ENCODE assay signal across 1 cellular context in the genomic region with DNA sequence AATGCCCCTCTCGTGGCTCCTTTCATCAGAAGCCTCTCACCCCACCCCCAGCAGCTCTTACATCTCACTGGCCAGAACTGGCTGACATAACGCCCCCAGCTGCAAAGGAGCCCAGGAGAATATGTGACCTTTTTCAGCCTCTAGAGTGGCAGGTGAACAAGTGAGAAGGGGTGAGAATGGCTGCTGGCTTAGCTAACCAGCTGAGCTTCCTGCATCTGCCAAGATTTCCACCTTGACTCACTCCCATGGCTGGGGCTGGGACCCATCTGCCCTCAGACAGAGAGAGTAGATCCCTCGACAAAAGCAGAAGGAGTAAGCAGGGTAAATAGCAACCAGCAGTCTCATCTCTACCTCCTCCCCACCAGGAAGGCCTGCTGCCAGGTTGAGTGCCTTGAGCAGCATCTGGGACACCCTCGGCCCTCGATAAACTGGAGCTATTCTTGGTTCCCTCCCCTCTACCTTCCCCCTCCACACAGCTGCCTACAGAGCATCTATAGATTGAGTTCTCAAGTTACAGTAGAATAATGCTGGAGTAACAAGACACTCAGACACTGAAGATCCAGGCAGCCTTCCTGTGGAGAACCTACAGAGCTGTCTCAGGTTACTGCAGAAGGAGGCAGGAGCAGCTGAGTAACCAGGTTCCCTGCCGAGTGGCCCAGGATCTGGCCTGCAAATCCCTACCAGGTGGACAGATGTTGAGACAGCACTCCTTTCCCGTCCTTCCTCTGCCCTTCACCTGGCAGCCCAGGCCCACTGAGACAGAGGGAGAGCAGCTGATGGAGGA.
A peak's percentile ranks its signal among the peaks of the same experiment; 100 is the strongest.
TF ChIP-seq lines count a peak whose summit lies in the region.

No MANE protein-coding gene starts in this region.

TF ChIP-seq in WTC11, 78 proteins besides CTCF, POLR2A, EP300 and RAD21 (continued from another document and continues in another):
- TF ChIP-seq, protein P1, sequence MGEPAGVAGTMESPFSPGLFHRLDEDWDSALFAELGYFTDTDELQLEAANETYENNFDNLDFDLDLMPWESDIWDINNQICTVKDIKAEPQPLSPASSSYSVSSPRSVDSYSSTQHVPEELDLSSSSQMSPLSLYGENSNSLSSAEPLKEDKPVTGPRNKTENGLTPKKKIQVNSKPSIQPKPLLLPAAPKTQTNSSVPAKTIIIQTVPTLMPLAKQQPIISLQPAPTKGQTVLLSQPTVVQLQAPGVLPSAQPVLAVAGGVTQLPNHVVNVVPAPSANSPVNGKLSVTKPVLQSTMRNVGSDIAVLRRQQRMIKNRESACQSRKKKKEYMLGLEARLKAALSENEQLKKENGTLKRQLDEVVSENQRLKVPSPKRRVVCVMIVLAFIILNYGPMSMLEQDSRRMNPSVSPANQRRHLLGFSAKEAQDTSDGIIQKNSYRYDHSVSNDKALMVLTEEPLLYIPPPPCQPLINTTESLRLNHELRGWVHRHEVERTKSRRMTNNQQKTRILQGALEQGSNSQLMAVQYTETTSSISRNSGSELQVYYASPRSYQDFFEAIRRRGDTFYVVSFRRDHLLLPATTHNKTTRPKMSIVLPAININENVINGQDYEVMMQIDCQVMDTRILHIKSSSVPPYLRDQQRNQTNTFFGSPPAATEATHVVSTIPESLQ (CRISPR knock-in tag; IDR thresholded peaks at IDR 0.05): no peak
- TF ChIP-seq, protein P2, sequence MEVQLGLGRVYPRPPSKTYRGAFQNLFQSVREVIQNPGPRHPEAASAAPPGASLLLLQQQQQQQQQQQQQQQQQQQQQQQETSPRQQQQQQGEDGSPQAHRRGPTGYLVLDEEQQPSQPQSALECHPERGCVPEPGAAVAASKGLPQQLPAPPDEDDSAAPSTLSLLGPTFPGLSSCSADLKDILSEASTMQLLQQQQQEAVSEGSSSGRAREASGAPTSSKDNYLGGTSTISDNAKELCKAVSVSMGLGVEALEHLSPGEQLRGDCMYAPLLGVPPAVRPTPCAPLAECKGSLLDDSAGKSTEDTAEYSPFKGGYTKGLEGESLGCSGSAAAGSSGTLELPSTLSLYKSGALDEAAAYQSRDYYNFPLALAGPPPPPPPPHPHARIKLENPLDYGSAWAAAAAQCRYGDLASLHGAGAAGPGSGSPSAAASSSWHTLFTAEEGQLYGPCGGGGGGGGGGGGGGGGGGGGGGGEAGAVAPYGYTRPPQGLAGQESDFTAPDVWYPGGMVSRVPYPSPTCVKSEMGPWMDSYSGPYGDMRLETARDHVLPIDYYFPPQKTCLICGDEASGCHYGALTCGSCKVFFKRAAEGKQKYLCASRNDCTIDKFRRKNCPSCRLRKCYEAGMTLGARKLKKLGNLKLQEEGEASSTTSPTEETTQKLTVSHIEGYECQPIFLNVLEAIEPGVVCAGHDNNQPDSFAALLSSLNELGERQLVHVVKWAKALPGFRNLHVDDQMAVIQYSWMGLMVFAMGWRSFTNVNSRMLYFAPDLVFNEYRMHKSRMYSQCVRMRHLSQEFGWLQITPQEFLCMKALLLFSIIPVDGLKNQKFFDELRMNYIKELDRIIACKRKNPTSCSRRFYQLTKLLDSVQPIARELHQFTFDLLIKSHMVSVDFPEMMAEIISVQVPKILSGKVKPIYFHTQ (CRISPR knock-in tag; IDR thresholded peaks at IDR 0.05): no peak
- TF ChIP-seq FOXJ3 (CRISPR knock-in tag; IDR thresholded peaks at IDR 0.05; ENCODE audit: borderline replicate concordance): no peak
- TF ChIP-seq, protein P3, sequence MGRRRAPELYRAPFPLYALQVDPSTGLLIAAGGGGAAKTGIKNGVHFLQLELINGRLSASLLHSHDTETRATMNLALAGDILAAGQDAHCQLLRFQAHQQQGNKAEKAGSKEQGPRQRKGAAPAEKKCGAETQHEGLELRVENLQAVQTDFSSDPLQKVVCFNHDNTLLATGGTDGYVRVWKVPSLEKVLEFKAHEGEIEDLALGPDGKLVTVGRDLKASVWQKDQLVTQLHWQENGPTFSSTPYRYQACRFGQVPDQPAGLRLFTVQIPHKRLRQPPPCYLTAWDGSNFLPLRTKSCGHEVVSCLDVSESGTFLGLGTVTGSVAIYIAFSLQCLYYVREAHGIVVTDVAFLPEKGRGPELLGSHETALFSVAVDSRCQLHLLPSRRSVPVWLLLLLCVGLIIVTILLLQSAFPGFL (CRISPR knock-in tag; IDR thresholded peaks at IDR 0.05; ENCODE audit: borderline replicate concordance): no peak
- no peak for TF ChIP-seq ZNF232 (CRISPR knock-in tag; IDR thresholded peaks at IDR 0.05)
- TF ChIP-seq ELF4 (CRISPR knock-in tag; IDR thresholded peaks at IDR 0.05; ENCODE audit: low read depth): no peak
- no peak for TF ChIP-seq NR3C1 (CRISPR knock-in tag; conservative IDR thresholded peaks at IDR 0.05; ENCODE audit: low read depth)
- no peak; the same call in 1 of the 2 replicates for TF ChIP-seq FOXK1 (CRISPR knock-in tag; IDR thresholded peaks at IDR 0.05)
- TF ChIP-seq, protein P4, sequence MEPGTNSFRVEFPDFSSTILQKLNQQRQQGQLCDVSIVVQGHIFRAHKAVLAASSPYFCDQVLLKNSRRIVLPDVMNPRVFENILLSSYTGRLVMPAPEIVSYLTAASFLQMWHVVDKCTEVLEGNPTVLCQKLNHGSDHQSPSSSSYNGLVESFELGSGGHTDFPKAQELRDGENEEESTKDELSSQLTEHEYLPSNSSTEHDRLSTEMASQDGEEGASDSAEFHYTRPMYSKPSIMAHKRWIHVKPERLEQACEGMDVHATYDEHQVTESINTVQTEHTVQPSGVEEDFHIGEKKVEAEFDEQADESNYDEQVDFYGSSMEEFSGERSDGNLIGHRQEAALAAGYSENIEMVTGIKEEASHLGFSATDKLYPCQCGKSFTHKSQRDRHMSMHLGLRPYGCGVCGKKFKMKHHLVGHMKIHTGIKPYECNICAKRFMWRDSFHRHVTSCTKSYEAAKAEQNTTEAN (CRISPR knock-in tag; IDR thresholded peaks at IDR 0.05): no peak; the same call in 1 of the 2 replicates
- TF ChIP-seq, protein P5, sequence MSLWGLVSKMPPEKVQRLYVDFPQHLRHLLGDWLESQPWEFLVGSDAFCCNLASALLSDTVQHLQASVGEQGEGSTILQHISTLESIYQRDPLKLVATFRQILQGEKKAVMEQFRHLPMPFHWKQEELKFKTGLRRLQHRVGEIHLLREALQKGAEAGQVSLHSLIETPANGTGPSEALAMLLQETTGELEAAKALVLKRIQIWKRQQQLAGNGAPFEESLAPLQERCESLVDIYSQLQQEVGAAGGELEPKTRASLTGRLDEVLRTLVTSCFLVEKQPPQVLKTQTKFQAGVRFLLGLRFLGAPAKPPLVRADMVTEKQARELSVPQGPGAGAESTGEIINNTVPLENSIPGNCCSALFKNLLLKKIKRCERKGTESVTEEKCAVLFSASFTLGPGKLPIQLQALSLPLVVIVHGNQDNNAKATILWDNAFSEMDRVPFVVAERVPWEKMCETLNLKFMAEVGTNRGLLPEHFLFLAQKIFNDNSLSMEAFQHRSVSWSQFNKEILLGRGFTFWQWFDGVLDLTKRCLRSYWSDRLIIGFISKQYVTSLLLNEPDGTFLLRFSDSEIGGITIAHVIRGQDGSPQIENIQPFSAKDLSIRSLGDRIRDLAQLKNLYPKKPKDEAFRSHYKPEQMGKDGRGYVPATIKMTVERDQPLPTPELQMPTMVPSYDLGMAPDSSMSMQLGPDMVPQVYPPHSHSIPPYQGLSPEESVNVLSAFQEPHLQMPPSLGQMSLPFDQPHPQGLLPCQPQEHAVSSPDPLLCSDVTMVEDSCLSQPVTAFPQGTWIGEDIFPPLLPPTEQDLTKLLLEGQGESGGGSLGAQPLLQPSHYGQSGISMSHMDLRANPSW (CRISPR knock-in tag; conservative IDR thresholded peaks at IDR 0.05; ENCODE audit: low read depth): no peak
- TF ChIP-seq, protein P6, sequence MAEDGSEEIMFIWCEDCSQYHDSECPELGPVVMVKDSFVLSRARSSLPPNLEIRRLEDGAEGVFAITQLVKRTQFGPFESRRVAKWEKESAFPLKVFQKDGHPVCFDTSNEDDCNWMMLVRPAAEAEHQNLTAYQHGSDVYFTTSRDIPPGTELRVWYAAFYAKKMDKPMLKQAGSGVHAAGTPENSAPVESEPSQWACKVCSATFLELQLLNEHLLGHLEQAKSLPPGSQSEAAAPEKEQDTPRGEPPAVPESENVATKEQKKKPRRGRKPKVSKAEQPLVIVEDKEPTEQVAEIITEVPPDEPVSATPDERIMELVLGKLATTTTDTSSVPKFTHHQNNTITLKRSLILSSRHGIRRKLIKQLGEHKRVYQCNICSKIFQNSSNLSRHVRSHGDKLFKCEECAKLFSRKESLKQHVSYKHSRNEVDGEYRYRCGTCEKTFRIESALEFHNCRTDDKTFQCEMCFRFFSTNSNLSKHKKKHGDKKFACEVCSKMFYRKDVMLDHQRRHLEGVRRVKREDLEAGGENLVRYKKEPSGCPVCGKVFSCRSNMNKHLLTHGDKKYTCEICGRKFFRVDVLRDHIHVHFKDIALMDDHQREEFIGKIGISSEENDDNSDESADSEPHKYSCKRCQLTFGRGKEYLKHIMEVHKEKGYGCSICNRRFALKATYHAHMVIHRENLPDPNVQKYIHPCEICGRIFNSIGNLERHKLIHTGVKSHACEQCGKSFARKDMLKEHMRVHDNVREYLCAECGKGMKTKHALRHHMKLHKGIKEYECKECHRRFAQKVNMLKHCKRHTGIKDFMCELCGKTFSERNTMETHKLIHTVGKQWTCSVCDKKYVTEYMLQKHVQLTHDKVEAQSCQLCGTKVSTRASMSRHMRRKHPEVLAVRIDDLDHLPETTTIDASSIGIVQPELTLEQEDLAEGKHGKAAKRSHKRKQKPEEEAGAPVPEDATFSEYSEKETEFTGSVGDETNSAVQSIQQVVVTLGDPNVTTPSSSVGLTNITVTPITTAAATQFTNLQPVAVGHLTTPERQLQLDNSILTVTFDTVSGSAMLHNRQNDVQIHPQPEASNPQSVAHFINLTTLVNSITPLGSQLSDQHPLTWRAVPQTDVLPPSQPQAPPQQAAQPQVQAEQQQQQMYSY (CRISPR knock-in tag; IDR thresholded peaks at IDR 0.05): no peak
- TF ChIP-seq ZNF317 (CRISPR knock-in tag; IDR thresholded peaks at IDR 0.05; ENCODE audit: borderline replicate concordance, low read depth): no peak
- TF ChIP-seq GABPB1 (CRISPR knock-in tag; IDR thresholded peaks at IDR 0.05): no peak
- TF ChIP-seq ZNF671 (CRISPR knock-in tag; IDR thresholded peaks at IDR 0.05): no peak
- TF ChIP-seq, protein P7, sequence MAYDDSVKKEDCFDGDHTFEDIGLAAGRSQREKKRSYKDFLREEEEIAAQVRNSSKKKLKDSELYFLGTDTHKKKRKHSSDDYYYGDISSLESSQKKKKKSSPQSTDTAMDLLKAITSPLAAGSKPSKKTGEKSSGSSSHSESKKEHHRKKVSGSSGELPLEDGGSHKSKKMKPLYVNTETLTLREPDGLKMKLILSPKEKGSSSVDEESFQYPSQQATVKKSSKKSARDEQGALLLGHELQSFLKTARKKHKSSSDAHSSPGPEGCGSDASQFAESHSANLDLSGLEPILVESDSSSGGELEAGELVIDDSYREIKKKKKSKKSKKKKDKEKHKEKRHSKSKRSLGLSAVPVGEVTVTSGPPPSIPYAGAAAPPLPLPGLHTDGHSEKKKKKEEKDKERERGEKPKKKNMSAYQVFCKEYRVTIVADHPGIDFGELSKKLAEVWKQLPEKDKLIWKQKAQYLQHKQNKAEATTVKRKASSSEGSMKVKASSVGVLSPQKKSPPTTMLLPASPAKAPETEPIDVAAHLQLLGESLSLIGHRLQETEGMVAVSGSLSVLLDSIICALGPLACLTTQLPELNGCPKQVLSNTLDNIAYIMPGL (CRISPR knock-in tag; IDR thresholded peaks at IDR 0.05): no peak
- no peak for TF ChIP-seq SMAD4 (CRISPR knock-in tag; IDR thresholded peaks at IDR 0.05)
- TF ChIP-seq, protein P8, sequence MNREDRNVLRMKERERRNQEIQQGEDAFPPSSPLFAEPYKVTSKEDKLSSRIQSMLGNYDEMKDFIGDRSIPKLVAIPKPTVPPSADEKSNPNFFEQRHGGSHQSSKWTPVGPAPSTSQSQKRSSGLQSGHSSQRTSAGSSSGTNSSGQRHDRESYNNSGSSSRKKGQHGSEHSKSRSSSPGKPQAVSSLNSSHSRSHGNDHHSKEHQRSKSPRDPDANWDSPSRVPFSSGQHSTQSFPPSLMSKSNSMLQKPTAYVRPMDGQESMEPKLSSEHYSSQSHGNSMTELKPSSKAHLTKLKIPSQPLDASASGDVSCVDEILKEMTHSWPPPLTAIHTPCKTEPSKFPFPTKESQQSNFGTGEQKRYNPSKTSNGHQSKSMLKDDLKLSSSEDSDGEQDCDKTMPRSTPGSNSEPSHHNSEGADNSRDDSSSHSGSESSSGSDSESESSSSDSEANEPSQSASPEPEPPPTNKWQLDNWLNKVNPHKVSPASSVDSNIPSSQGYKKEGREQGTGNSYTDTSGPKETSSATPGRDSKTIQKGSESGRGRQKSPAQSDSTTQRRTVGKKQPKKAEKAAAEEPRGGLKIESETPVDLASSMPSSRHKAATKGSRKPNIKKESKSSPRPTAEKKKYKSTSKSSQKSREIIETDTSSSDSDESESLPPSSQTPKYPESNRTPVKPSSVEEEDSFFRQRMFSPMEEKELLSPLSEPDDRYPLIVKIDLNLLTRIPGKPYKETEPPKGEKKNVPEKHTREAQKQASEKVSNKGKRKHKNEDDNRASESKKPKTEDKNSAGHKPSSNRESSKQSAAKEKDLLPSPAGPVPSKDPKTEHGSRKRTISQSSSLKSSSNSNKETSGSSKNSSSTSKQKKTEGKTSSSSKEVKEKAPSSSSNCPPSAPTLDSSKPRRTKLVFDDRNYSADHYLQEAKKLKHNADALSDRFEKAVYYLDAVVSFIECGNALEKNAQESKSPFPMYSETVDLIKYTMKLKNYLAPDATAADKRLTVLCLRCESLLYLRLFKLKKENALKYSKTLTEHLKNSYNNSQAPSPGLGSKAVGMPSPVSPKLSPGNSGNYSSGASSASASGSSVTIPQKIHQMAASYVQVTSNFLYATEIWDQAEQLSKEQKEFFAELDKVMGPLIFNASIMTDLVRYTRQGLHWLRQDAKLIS (CRISPR knock-in tag; IDR thresholded peaks at IDR 0.05; ENCODE audit: borderline replicate concordance): no peak
- no peak for TF ChIP-seq NR1H2 (CRISPR knock-in tag; IDR thresholded peaks at IDR 0.05)
- TF ChIP-seq TEAD4 (CRISPR knock-in tag; IDR thresholded peaks at IDR 0.05): no peak
- TF ChIP-seq ZNF396 (CRISPR knock-in tag; IDR thresholded peaks at IDR 0.05; ENCODE audit: borderline replicate concordance): peak; percentile 91; the same call in 1 of the 2 replicates
- no peak for TF ChIP-seq ZNF263 (CRISPR knock-in tag; IDR thresholded peaks at IDR 0.05; ENCODE audit: low read depth)
- TF ChIP-seq, protein P9, sequence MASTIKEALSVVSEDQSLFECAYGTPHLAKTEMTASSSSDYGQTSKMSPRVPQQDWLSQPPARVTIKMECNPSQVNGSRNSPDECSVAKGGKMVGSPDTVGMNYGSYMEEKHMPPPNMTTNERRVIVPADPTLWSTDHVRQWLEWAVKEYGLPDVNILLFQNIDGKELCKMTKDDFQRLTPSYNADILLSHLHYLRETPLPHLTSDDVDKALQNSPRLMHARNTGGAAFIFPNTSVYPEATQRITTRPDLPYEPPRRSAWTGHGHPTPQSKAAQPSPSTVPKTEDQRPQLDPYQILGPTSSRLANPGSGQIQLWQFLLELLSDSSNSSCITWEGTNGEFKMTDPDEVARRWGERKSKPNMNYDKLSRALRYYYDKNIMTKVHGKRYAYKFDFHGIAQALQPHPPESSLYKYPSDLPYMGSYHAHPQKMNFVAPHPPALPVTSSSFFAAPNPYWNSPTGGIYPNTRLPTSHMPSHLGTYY (CRISPR knock-in tag; IDR thresholded peaks at IDR 0.05): peak; percentile 62; the same call in 1 of the 2 replicates
- TF ChIP-seq, protein P10, sequence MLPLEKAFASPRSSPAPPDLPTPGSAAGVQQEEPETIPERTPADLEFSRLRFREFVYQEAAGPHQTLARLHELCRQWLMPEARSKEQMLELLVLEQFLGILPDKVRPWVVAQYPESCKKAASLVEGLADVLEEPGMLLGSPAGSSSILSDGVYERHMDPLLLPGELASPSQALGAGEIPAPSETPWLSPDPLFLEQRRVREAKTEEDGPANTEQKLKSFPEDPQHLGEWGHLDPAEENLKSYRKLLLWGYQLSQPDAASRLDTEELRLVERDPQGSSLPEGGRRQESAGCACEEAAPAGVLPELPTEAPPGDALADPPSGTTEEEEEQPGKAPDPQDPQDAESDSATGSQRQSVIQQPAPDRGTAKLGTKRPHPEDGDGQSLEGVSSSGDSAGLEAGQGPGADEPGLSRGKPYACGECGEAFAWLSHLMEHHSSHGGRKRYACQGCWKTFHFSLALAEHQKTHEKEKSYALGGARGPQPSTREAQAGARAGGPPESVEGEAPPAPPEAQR (CRISPR knock-in tag; IDR thresholded peaks at IDR 0.05): peak; percentile 81
